8 cellular contexts compared by ENCODE assay signal in the genomic region with DNA sequence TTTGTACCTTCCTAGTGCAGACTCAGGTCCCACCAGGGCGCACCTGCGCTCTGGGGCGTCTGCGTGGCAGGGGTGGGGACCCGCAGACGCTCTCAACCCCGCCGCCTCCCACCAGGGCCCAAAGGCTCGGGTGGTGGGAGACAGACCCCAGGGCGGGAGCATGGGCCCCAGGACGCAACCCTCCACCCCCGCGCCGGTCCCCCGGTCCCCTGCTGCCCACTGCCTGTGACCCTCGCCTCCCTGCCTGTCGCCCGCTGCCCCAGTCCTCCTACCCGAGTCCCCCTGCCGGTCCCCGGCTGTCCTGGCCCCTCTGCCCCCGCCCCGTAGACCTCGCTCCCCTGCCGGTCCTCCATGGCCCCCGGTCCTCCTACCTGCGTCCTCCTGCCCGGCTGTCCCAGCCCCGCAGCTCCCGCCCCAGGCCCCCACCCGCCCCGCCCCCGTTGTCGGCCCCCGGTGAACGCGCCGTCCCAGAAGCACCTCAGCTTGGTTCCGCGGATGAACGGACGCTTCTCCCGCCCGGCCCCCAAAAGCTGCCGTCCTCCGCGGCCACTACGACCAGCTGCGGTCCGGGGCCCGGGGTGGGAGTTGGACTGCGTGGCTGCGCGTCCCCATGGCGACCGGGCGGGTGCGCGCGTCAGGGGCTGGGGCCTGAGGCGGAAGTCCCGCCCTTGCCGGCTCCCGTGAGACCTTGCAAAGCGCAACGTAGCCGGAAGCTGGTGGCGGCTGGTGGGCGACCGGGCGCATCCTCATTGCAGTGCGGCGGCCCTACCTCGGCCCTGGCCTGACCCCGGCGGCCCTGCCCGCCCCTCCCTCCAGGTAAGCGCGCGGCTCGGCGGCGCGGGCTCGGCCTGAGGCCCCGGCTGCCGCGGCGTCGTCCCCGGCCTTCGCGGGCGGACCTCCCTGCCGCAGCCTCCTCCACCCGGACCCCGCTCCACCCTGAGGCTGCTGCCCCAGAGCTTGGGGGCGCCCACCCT. TPM values are rescaled to one million over a fixed set of nuclear protein-coding genes. Genes with fewer than 3 reads are reported as not detected.
DNase-seq lines count a peak whose midpoint lies in the region; TF ChIP-seq lines count a peak whose summit lies in the region.

TSS of gene ARFGAP1 (plus strand) at position 709 of the 974 bp plus-strand sequence. CDS start 2,768 bp downstream, outside the sequence.

- peak; percentile 99 for DNase-seq in GM03348 (ENCODE audit: low spot score)
- peak; percentile 79 for DNase-seq in HFFc6
- peak; percentile 85 for DNase-seq in NCI-H1092 (lab: John Stamatoyannopoulos, UW)
- peak; percentile 88 for DNase-seq in SKM-1 treated with dmso at 0.1 percent for 144 hours (lab: John Stamatoyannopoulos, UW; ENCODE audit: unreplicated experiment)
- peak; percentile 85 to 97 (median 94) for DNase-seq in head of caudate nucleus
- peak; percentile 87 to 95 (median 92) for DNase-seq in ovary

- TF ChIP-seq CTCF in HFFc6 (IDR thresholded peaks at IDR 0.05) (no peak), ovary (IDR thresholded peaks at IDR 0.05) (no peak)

- H3K27me3 ChIP-seq in ovary (no peaks in the 10 kb centered on the region), thymus (ENCODE audit: control insufficient read depth, insufficient read depth) (no peaks in the 10 kb centered on the region)

- peaks cover 34% of the 10 kb centered on the region for H3K4me1 Mint-ChIP-seq in HFFc6 (ENCODE audit: low read depth)
- peaks cover 26% of the 10 kb centered on the region for H3K4me1 Mint-ChIP-seq in activated naive CD8-positive, alpha-beta T cell (ENCODE audit: low read depth)

- H3K27ac ChIP-seq in ovary (peak within 1 kb of the TSS in 1 of 2 donors; percentile 48), thymus (ENCODE audit: low read depth) (no peak within 1 kb of the TSS)

- H3K27ac Mint-ChIP-seq in HFFc6 = peak within 1 kb of the TSS; percentile 86
- peak within 1 kb of the TSS; percentile 81 for H3K27ac Mint-ChIP-seq in activated naive CD8-positive, alpha-beta T cell

- no peak for TF ChIP-seq EP300 in ovary (IDR thresholded peaks at IDR 0.05)

- peaks cover 8% of the 10 kb centered on the region for H3K4me1 ChIP-seq in ovary (ENCODE audit: insufficient read depth)
- H3K4me1 ChIP-seq in thymus (ENCODE audit: control insufficient read depth, insufficient read depth, low read length) = peaks cover 9% of the 10 kb centered on the region

- H3K9me3 ChIP-seq in ovary (no peaks in the 10 kb centered on the region), thymus (ENCODE audit: control insufficient read depth) (peaks cover 2% of the 10 kb centered on the region)

- WGBS in ovary, 3 donors = 1 to 2% (median 2%) methylated on average over 75 to 98 of the region's 98 CpGs
- 1% methylated on average over 98 of the region's 98 CpGs for WGBS in thymus

- H3K9me3 Mint-ChIP-seq in HFFc6 = no peaks in the 10 kb centered on the region
- no peaks in the 10 kb centered on the region for H3K9me3 Mint-ChIP-seq in activated naive CD8-positive, alpha-beta T cell (ENCODE audit: low read depth)

- TF ChIP-seq POLR2A in ovary (IDR thresholded peaks at IDR 0.05) = peak; percentile 61

- H3K4me3 Mint-ChIP-seq in HFFc6 = peak within 1 kb of the TSS; percentile 92
- H3K4me3 Mint-ChIP-seq in activated naive CD8-positive, alpha-beta T cell = peak within 1 kb of the TSS; percentile 94

- H3K4me3 ChIP-seq in ovary (peak within 1 kb of the TSS; percentile 93), thymus (ENCODE audit: low read length) (peak within 1 kb of the TSS; percentile 89)

- H3K36me3 ChIP-seq in ovary (no peaks in the 10 kb centered on the region), thymus (ENCODE audit: control insufficient read depth, insufficient read depth) (peaks cover 21% of the 10 kb centered on the region)

- peaks cover 3% of the 10 kb centered on the region for H3K27me3 Mint-ChIP-seq in HFFc6 (ENCODE audit: insufficient read depth)
- H3K27me3 Mint-ChIP-seq in activated naive CD8-positive, alpha-beta T cell = no peaks in the 10 kb centered on the region

- peaks cover 11% of the 10 kb centered on the region for H3K36me3 Mint-ChIP-seq in HFFc6 (ENCODE audit: low read depth)
- no peaks in the 10 kb centered on the region for H3K36me3 Mint-ChIP-seq in activated naive CD8-positive, alpha-beta T cell

- intact Hi-C loops in head of caudate nucleus (cut with DNase I) = no loop called here
- intact Hi-C loops in ovary (cut with DNase I) = no loop called here

RNA-seq across cellular contexts. Expression of gene ARFGAP1, which starts in this region (rescaled TPM):
- total RNA-seq in HFFc6 (2021; fragmentation: NEBNext Ultra II Directional; extraction: Animal tissue kit (Norgen Biotek cat#: 25700)) = 100 to 1,000 TPM; 106 to 123 (median 112) TPM
- total RNA-seq in ovary = 10 to 100 TPM; 40.2 to 80.2 (median 74.8) TPM
- polyA plus RNA-seq in ovary = 10 to 100 TPM; 18.9 to 59.5 TPM
- 111 TPM for polyA plus RNA-seq in thymus
